Comparison of ENCODE assay signal across 1 cellular context in the genomic region with DNA sequence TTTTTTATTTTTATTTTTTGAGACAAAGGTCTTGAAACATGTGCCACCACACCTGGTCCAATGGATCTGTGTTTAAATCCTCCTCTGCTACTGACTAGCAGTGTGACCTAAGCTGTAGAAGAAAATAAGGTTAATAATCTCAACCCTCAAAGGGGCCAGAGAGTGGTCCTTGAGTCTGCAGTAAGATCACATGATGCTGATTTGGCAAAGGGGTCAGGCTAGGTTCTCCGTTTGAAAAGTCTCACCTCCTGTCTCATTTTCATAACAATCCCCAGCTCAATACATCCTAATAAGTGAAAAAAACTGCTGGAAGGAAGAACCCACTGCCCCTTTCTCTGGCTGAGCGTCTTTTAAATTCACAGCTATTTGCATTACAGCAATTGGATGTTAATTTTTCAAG.
TF ChIP-seq lines count a peak whose summit lies in the region.

No MANE protein-coding gene starts in this region.

TF ChIP-seq in GM23338, 12 proteins besides CTCF, POLR2A, EP300 and RAD21 (continued from another document):
- TF ChIP-seq, protein P1, sequence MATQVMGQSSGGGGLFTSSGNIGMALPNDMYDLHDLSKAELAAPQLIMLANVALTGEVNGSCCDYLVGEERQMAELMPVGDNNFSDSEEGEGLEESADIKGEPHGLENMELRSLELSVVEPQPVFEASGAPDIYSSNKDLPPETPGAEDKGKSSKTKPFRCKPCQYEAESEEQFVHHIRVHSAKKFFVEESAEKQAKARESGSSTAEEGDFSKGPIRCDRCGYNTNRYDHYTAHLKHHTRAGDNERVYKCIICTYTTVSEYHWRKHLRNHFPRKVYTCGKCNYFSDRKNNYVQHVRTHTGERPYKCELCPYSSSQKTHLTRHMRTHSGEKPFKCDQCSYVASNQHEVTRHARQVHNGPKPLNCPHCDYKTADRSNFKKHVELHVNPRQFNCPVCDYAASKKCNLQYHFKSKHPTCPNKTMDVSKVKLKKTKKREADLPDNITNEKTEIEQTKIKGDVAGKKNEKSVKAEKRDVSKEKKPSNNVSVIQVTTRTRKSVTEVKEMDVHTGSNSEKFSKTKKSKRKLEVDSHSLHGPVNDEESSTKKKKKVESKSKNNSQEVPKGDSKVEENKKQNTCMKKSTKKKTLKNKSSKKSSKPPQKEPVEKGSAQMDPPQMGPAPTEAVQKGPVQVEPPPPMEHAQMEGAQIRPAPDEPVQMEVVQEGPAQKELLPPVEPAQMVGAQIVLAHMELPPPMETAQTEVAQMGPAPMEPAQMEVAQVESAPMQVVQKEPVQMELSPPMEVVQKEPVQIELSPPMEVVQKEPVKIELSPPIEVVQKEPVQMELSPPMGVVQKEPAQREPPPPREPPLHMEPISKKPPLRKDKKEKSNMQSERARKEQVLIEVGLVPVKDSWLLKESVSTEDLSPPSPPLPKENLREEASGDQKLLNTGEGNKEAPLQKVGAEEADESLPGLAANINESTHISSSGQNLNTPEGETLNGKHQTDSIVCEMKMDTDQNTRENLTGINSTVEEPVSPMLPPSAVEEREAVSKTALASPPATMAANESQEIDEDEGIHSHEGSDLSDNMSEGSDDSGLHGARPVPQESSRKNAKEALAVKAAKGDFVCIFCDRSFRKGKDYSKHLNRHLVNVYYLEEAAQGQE (IDR thresholded peaks at IDR 0.05; ENCODE audit: unreplicated experiment): no peak
- TF ChIP-seq CREB1 (CRISPR knock-in tag; IDR thresholded peaks at IDR 0.05; ENCODE audit: low read depth) (no peak), ZNF114 (CRISPR knock-in tag; IDR thresholded peaks at IDR 0.05) (no peak), EZH2 (IDR thresholded peaks at IDR 0.05; ENCODE audit: low read depth, unreplicated experiment) (no peak), ZNF331 (CRISPR knock-in tag; IDR thresholded peaks at IDR 0.05; ENCODE audit: low read depth) (no peak), STAT1 (IDR thresholded peaks at IDR 0.05; ENCODE audit: unreplicated experiment) (no peak), EZH2phosphoT487 (IDR thresholded peaks at IDR 0.05; ENCODE audit: unreplicated experiment) (no peak), JUNB (IDR thresholded peaks at IDR 0.05; ENCODE audit: unreplicated experiment) (no peak), NANOG (IDR thresholded peaks at IDR 0.05; ENCODE audit: borderline replicate concordance) (no peak)
- TF ChIP-seq, protein P2, sequence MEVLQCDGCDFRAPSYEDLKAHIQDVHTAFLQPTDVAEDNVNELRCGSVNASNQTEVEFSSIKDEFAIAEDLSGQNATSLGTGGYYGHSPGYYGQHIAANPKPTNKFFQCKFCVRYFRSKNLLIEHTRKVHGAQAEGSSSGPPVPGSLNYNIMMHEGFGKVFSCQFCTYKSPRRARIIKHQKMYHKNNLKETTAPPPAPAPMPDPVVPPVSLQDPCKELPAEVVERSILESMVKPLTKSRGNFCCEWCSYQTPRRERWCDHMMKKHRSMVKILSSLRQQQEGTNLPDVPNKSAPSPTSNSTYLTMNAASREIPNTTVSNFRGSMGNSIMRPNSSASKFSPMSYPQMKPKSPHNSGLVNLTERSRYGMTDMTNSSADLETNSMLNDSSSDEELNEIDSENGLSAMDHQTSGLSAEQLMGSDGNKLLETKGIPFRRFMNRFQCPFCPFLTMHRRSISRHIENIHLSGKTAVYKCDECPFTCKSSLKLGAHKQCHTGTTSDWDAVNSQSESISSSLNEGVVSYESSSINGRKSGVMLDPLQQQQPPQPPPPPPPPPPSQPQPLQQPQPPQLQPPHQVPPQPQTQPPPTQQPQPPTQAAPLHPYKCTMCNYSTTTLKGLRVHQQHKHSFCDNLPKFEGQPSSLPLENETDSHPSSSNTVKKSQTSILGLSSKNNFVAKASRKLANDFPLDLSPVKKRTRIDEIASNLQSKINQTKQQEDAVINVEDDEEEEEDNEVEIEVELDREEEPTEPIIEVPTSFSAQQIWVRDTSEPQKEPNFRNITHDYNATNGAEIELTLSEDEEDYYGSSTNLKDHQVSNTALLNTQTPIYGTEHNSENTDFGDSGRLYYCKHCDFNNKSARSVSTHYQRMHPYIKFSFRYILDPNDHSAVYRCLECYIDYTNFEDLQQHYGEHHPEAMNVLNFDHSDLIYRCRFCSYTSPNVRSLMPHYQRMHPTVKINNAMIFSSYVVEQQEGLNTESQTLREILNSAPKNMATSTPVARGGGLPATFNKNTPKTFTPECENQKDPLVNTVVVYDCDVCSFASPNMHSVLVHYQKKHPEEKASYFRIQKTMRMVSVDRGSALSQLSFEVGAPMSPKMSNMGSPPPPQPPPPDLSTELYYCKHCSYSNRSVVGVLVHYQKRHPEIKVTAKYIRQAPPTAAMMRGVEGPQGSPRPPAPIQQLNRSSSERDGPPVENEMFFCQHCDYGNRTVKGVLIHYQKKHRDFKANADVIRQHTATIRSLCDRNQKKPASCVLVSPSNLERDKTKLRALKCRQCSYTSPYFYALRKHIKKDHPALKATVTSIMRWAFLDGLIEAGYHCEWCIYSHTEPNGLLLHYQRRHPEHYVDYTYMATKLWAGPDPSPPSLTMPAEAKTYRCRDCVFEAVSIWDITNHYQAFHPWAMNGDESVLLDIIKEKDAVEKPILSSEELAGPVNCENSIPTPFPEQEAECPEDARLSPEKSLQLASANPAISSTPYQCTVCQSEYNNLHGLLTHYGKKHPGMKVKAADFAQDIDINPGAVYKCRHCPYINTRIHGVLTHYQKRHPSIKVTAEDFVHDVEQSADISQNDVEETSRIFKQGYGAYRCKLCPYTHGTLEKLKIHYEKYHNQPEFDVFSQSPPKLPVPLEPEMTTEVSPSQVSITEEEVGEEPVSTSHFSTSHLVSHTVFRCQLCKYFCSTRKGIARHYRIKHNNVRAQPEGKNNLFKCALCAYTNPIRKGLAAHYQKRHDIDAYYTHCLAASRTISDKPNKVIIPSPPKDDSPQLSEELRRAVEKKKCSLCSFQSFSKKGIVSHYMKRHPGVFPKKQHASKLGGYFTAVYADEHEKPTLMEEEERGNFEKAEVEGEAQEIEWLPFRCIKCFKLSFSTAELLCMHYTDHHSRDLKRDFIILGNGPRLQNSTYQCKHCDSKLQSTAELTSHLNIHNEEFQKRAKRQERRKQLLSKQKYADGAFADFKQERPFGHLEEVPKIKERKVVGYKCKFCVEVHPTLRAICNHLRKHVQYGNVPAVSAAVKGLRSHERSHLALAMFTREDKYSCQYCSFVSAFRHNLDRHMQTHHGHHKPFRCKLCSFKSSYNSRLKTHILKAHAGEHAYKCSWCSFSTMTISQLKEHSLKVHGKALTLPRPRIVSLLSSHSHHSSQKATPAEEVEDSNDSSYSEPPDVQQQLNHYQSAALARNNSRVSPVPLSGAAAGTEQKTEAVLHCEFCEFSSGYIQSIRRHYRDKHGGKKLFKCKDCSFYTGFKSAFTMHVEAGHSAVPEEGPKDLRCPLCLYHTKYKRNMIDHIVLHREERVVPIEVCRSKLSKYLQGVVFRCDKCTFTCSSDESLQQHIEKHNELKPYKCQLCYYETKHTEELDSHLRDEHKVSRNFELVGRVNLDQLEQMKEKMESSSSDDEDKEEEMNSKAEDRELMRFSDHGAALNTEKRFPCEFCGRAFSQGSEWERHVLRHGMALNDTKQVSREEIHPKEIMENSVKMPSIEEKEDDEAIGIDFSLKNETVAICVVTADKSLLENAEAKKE (CRISPR knock-in tag; IDR thresholded peaks at IDR 0.05): no peak
- TF ChIP-seq, protein P3, sequence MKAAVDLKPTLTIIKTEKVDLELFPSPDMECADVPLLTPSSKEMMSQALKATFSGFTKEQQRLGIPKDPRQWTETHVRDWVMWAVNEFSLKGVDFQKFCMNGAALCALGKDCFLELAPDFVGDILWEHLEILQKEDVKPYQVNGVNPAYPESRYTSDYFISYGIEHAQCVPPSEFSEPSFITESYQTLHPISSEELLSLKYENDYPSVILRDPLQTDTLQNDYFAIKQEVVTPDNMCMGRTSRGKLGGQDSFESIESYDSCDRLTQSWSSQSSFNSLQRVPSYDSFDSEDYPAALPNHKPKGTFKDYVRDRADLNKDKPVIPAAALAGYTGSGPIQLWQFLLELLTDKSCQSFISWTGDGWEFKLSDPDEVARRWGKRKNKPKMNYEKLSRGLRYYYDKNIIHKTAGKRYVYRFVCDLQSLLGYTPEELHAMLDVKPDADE (IDR thresholded peaks at IDR 0.05): no peak
